Comparison of ENCODE assay signal across 18 cellular contexts in genomic region chr2:233699424-233700027, GRCh38.
DNase-seq lines count a peak whose midpoint lies in the region; ATAC-seq and TF ChIP-seq lines count a peak whose summit lies in the region.
"Had no signal": no experiment of that assay in that cellular context is flagged by ENCODE, and none has a peak within 500 bp of the region (broad histone marks: within the 10 kb centered on the region; RNA-seq: fewer than 3 reads in every experiment).

No MANE protein-coding gene starts in this region.

- H3K4me2 ChIP-seq in parathyroid adenoma (ENCODE audit: low read length) = peak overlapping the region; percentile 20

- no peak overlapping the region for H3K27ac ChIP-seq in parathyroid adenoma
- H3K27ac ChIP-seq: lower lobe of right lung, neutrophil, SJCRH30 had no signal

- H3K36me3 ChIP-seq in parathyroid adenoma (ENCODE audit: control insufficient read depth, insufficient read depth, low read length) = no peaks in the 10 kb centered on the region
- H3K36me3 ChIP-seq: BE2C, lower lobe of right lung, neutrophil, SJCRH30 had no signal

- no peaks in the 10 kb centered on the region for H3K79me2 ChIP-seq in parathyroid adenoma

- DNase-seq in GF-D8 (lab: John Stamatoyannopoulos, UW) (peak; percentile 47), fibroblast of pulmonary artery (ENCODE audit: low read depth) (peak; percentile 79), COLO829 (ENCODE audit: low spot score) (no peak), hypothalamus (lab: John Stamatoyannopoulos, UW) (no peak)
- DNase-seq: activated CD4-positive, alpha-beta memory T cell treated with anti-CD3 and anti-CD28 coated beads for 36 hours; anterior cingulate cortex; BE2C; lower lobe of right lung; NCI-H1048; NCI-H2227 treated with DMSO at 0.1 percent for 48 hours; NK-92 treated with Interleukin-12 subunit alpha and Interleukin-12 subunit beta, amount 100 ng/mL, for 24 hours; SJCRH30; stimulated activated CD4-positive, alpha-beta T cell treated with anti-CD3 and anti-CD28 coated beads, Interleukin-4, amount 100 ng/mL, for 4 hours had no signal

- no peak overlapping the region for H2AFZ ChIP-seq in parathyroid adenoma

- H3K9me3 ChIP-seq in parathyroid adenoma (ENCODE audit: control insufficient read depth, low read length) = no peaks in the 10 kb centered on the region
- H3K9me3 ChIP-seq: BE2C, lower lobe of right lung, neutrophil, SJCRH30 had no signal

- no peak for ATAC-seq in SK-N-SH treated with all-trans-retinoic acid at 6 μM for 48 hours
- no peak for ATAC-seq in GM19023 (IDR thresholded peaks at IDR 0.05; ENCODE audit: unreplicated experiment)
- no peak for ATAC-seq in GM21723 (IDR thresholded peaks at IDR 0.05; ENCODE audit: unreplicated experiment)

- peaks cover 5% of the 10 kb centered on the region for H3K4me1 ChIP-seq in parathyroid adenoma
- H3K4me1 ChIP-seq: lower lobe of right lung, SJCRH30 had no signal

- no peak overlapping the region for H3K9ac ChIP-seq in parathyroid adenoma

- TF ChIP-seq CTCF in fibroblast of pulmonary artery (IDR thresholded peaks at IDR 0.05; ENCODE audit: low read length, missing control alignments) = no peak
- no peak for TF ChIP-seq CTCF in parathyroid adenoma (IDR thresholded peaks at IDR 0.05)

- no peak overlapping the region for H3K4me3 ChIP-seq in fibroblast of pulmonary artery (replicated peaks; ENCODE audit: low read depth, low read length)
- no peak overlapping the region for H3K4me3 ChIP-seq in parathyroid adenoma (ENCODE audit: low read depth, low read length)
- H3K4me3 ChIP-seq: lower lobe of right lung, SJCRH30 had no signal

- no peaks in the 10 kb centered on the region for H3K27me3 ChIP-seq in parathyroid adenoma (ENCODE audit: control insufficient read depth, insufficient read depth, low read length)
- H3K27me3 ChIP-seq: BE2C, neutrophil, SJCRH30 had no signal

TF ChIP-seq in SK-N-SH treated with all-trans-retinoic acid at 6 μM for 48 hours, 23 proteins besides CTCF, POLR2A, EP300 and RAD21:
- 0 out of 2 replicates have a peak, but pooled peaks have one; percentile 11 for TF ChIP-seq SNAI2 (CRISPR knock-in tag; IDR thresholded peaks at IDR 0.05)
- no peak for TF ChIP-seq ISL1 (CRISPR knock-in tag; IDR thresholded peaks at IDR 0.05)
TF ChIP-seq in SK-N-SH treated with all-trans-retinoic acid at 6 μM for 48 hours: peak in this region for 1.

Comparison
In these comparisons a context has a peak if more than half of its experiments do, and no peak if none do; other contexts are left out.
1. DNase-seq: peak in GF-D8 (single experiment) and fibroblast of pulmonary artery (single experiment); none in COLO829 (single experiment) and hypothalamus (0 of 51).